28 cellular contexts compared by ENCODE assay signal in genomic region chr3:166526878-166527277, GRCh38.
"Had no signal": no experiment of that assay in that cellular context is flagged by ENCODE, and none has a peak within 500 bp of the region (broad histone marks: within the 10 kb centered on the region; RNA-seq: fewer than 3 reads in every experiment).

No MANE protein-coding gene starts in this region.

- H3K4me3 Mint-ChIP-seq: activated CD4-positive, alpha-beta T cell treated with anti-CD3 and anti-CD28 coated beads, Interleukin-2, amount 10 ng/mL, durations not matched to agents 24 days and 14 days; activated CD8-positive, alpha-beta T cell treated with anti-CD3 and anti-CD28 coated beads for 36 hours; activated naive CD8-positive, alpha-beta T cell treated with anti-CD3 and anti-CD28 coated beads for 36 hours; activated T-cell treated with anti-CD3 and anti-CD28 coated beads, Interleukin-2, amount 50 U/mL, for 72 hours; activated T-helper 17 cell treated with anti-CD3 and anti-CD28 coated beads, Interleukin-2, amount 50 U/mL, for 72 hours; IgD-negative memory B cell had no signal

- H3K4me1 Mint-ChIP-seq: activated CD4-positive, alpha-beta T cell treated with anti-CD3 and anti-CD28 coated beads, Interleukin-2, amount 10 ng/mL, durations not matched to agents 24 days and 14 days; activated naive CD8-positive, alpha-beta T cell treated with anti-CD3 and anti-CD28 coated beads for 36 hours; activated T-helper 17 cell treated with anti-CD3 and anti-CD28 coated beads, Interleukin-2, amount 50 U/mL, for 72 hours; IgD-negative memory B cell had no signal

- H3K27me3 Mint-ChIP-seq: activated CD4-positive, alpha-beta T cell treated with anti-CD3 and anti-CD28 coated beads, Interleukin-2, amount 10 ng/mL, durations not matched to agents 24 days and 14 days; activated CD8-positive, alpha-beta T cell treated with anti-CD3 and anti-CD28 coated beads for 36 hours; activated naive CD8-positive, alpha-beta T cell treated with anti-CD3 and anti-CD28 coated beads for 36 hours; activated T-helper 17 cell treated with anti-CD3 and anti-CD28 coated beads, Interleukin-2, amount 50 U/mL, for 72 hours; IgD-negative memory B cell had no signal

- H3K9me3 Mint-ChIP-seq: activated CD4-positive, alpha-beta T cell treated with anti-CD3 and anti-CD28 coated beads, Interleukin-2, amount 10 ng/mL, durations not matched to agents 24 days and 14 days had no signal

- H3K36me3 Mint-ChIP-seq: activated naive CD8-positive, alpha-beta T cell treated with anti-CD3 and anti-CD28 coated beads for 36 hours; IgD-negative memory B cell had no signal

- H3K27ac Mint-ChIP-seq: activated CD4-positive, alpha-beta T cell treated with anti-CD3 and anti-CD28 coated beads, Interleukin-2, amount 10 ng/mL, durations not matched to agents 24 days and 14 days; activated CD8-positive, alpha-beta T cell treated with anti-CD3 and anti-CD28 coated beads for 36 hours; activated naive CD8-positive, alpha-beta T cell treated with anti-CD3 and anti-CD28 coated beads for 36 hours; activated T-cell treated with anti-CD3 and anti-CD28 coated beads, Interleukin-2, amount 50 U/mL, for 72 hours; activated T-helper 17 cell treated with anti-CD3 and anti-CD28 coated beads, Interleukin-2, amount 50 U/mL, for 72 hours; IgD-negative memory B cell had no signal

- DNase-seq: activated CD4-positive, alpha-beta T cell treated with anti-CD3 and anti-CD28 coated beads, Interleukin-2, amount 10 ng/mL, durations not matched to agents 24 days and 14 days; activated CD4-positive, alpha-beta T cell treated with anti-CD3 and anti-CD28 coated beads, Interleukin-2, amount 50 U/mL, for 4 hours; activated CD4-positive, CD25-positive, alpha-beta regulatory T cell; activated CD8-positive, alpha-beta T cell treated with anti-CD3 and anti-CD28 coated beads for 36 hours; activated effector memory CD4-positive, alpha-beta T cell treated with anti-CD3 and anti-CD28 coated beads, Interleukin-2, amount 50 U/mL, for 16 hours; activated naive CD4-positive, alpha-beta T cell; activated naive CD4-positive, alpha-beta T cell treated with anti-CD3 and anti-CD28 coated beads, Interleukin-2, amount 50 U/mL, for 16 hours; activated naive CD8-positive, alpha-beta T cell treated with anti-CD3 and anti-CD28 coated beads for 36 hours; activated T-cell treated with anti-CD3 and anti-CD28 coated beads, Interleukin-2, amount 50 U/mL, for 1 hour; activated T-cell treated with anti-CD3 and anti-CD28 coated beads, Interleukin-2, amount 50 U/mL, for 72 hours; amniotic stem cell; Karpas-422; KBM-7; NCI-H1417 treated with DMSO at 0.1 percent for 48 hours; NCI-H1694 treated with DMSO at 0.1 percent for 48 hours; NCI-H2029; NCI-H2171; NCI-H524; NCI-H774; Peyer's patch; RPMI8226; SW 1271; T-helper 1 cell; T-helper 2 cell; T1000; WERI-Rb-1 had no signal
